In the genomic region with DNA sequence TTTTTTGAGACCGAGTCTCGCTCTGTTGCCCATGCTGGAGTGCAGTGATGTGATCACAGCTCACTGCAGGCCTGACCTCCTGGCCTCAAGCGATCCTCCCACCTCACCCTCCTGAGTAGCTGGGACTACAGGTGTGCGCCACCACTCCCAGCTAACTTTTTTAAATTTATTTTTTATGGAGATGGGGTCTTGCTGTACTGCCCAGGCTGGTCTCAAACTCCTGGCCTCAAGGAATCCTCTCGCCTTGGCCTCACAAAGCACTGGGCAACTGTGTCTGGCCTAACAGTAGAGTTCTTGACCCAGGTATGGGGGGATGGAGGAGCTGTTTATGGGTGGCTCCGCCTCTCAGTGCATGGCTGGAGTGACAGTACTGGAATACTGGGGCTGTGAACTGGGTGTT, we compare ENCODE assay signal across 31 cellular contexts.
"Had no signal": no experiment of that assay in that cellular context is flagged by ENCODE, and none has a peak within 500 bp of the region (broad histone marks: within the 10 kb centered on the region; RNA-seq: fewer than 3 reads in every experiment).

No MANE protein-coding gene starts in this region.

- H3K27ac Mint-ChIP-seq: activated CD4-positive, alpha-beta memory T cell treated with anti-CD3 and anti-CD28 coated beads, Interleukin-2, amount 10 ng/mL, durations not matched to agents 7 days and 5 days; activated CD8-positive, alpha-beta memory T cell treated with anti-CD3 and anti-CD28 coated beads, Interleukin-2, amount 10 ng/mL, durations not matched to agents 7 days and 5 days; activated naive CD4-positive, alpha-beta T cell treated with anti-CD3 and anti-CD28 coated beads, Interleukin-2, amount 10 ng/mL, durations not matched to agents 7 days and 5 days; activated naive CD8-positive, alpha-beta T cell; activated naive CD8-positive, alpha-beta T cell treated with anti-CD3 and anti-CD28 coated beads, Interleukin-2, amount 50 U/mL, for 24 hours had no signal

- H3K4me3 ChIP-seq: PC-9 had no signal

- DNase-seq: activated CD4-positive, alpha-beta memory T cell treated with anti-CD3 and anti-CD28 coated beads, Interleukin-2, amount 10 ng/mL, durations not matched to agents 7 days and 5 days; activated CD4-positive, alpha-beta T cell treated with anti-CD3 and anti-CD28 coated beads for 1 hour; activated CD4-positive, alpha-beta T cell treated with anti-CD3 and anti-CD28 coated beads for 48 hours; activated CD4-positive, CD25-positive, alpha-beta regulatory T cell; activated CD8-positive, alpha-beta memory T cell treated with anti-CD3 and anti-CD28 coated beads for 24 hours; activated CD8-positive, alpha-beta memory T cell treated with anti-CD3 and anti-CD28 coated beads, Interleukin-2, amount 10 ng/mL, durations not matched to agents 7 days and 5 days; activated CD8-positive, alpha-beta memory T cell treated with anti-CD3 and anti-CD28 coated beads, Interleukin-2, amount 50 U/mL, for 48 hours; activated effector memory CD4-positive, alpha-beta T cell treated with Interleukin-2 at 50 U/mL for 16 hours; activated naive CD4-positive, alpha-beta T cell treated with anti-CD3 and anti-CD28 coated beads, Interleukin-2, amount 10 ng/mL, durations not matched to agents 7 days and 5 days; activated naive CD8-positive, alpha-beta T cell treated with anti-CD3 and anti-CD28 coated beads, Interleukin-2, amount 50 U/mL, for 24 hours; activated T-cell treated with anti-CD3 and anti-CD28 coated beads, Interleukin-2, amount 50 U/mL, for 48 hours; MM.1S; MV-4-11; NCI-H1092; NCI-H1436 treated with DMSO at 0.1 percent for 48 hours; NCI-H1694 treated with DMSO at 0.1 percent for 48 hours; NCI-H2029; NCI-H345; NCI-H524 treated with DMSO at 0.1 percent for 48 hours; PC-9; SIG-M5; T-helper 1 cell; T-helper 2 cell; T-helper 9 cell; WERI-Rb-1 had no signal

- H3K9ac ChIP-seq: KMS-11 had no signal

- H3K27ac ChIP-seq: KMS-11, PC-9, RWPE1, WERI-Rb-1 had no signal

- ATAC-seq: activated CD8-positive, alpha-beta memory T cell treated with anti-CD3 and anti-CD28 coated beads, Interleukin-2, amount 10 ng/mL, durations not matched to agents 7 days and 5 days; activated naive CD8-positive, alpha-beta T cell treated with anti-CD3 and anti-CD28 coated beads, Interleukin-2, amount 50 U/mL, for 24 hours; SK-N-SH treated with all-trans-retinoic acid at 6 μM for 48 hours had no signal

- H3K27me3 Mint-ChIP-seq: activated CD4-positive, alpha-beta memory T cell treated with anti-CD3 and anti-CD28 coated beads, Interleukin-2, amount 10 ng/mL, durations not matched to agents 7 days and 5 days; activated CD8-positive, alpha-beta memory T cell treated with anti-CD3 and anti-CD28 coated beads, Interleukin-2, amount 10 ng/mL, durations not matched to agents 7 days and 5 days; activated naive CD4-positive, alpha-beta T cell treated with anti-CD3 and anti-CD28 coated beads, Interleukin-2, amount 10 ng/mL, durations not matched to agents 7 days and 5 days; activated naive CD8-positive, alpha-beta T cell; activated naive CD8-positive, alpha-beta T cell treated with anti-CD3 and anti-CD28 coated beads, Interleukin-2, amount 50 U/mL, for 24 hours; brain; central memory CD8-positive, alpha-beta T cell had no signal

- H3K9me3 Mint-ChIP-seq: activated CD4-positive, alpha-beta memory T cell treated with anti-CD3 and anti-CD28 coated beads, Interleukin-2, amount 10 ng/mL, durations not matched to agents 7 days and 5 days; activated naive CD4-positive, alpha-beta T cell treated with anti-CD3 and anti-CD28 coated beads, Interleukin-2, amount 10 ng/mL, durations not matched to agents 7 days and 5 days; activated naive CD8-positive, alpha-beta T cell treated with anti-CD3 and anti-CD28 coated beads, Interleukin-2, amount 50 U/mL, for 24 hours; brain; central memory CD8-positive, alpha-beta T cell had no signal

- H2AFZ ChIP-seq: PC-9 had no signal

- H3K4me1 Mint-ChIP-seq: activated CD4-positive, alpha-beta memory T cell treated with anti-CD3 and anti-CD28 coated beads, Interleukin-2, amount 10 ng/mL, durations not matched to agents 7 days and 5 days; activated naive CD4-positive, alpha-beta T cell treated with anti-CD3 and anti-CD28 coated beads, Interleukin-2, amount 10 ng/mL, durations not matched to agents 7 days and 5 days; activated naive CD8-positive, alpha-beta T cell treated with anti-CD3 and anti-CD28 coated beads, Interleukin-2, amount 50 U/mL, for 24 hours; brain; central memory CD8-positive, alpha-beta T cell had no signal

- H3K4me3 Mint-ChIP-seq: activated CD4-positive, alpha-beta memory T cell treated with anti-CD3 and anti-CD28 coated beads, Interleukin-2, amount 10 ng/mL, durations not matched to agents 7 days and 5 days; activated CD8-positive, alpha-beta memory T cell treated with anti-CD3 and anti-CD28 coated beads, Interleukin-2, amount 10 ng/mL, durations not matched to agents 7 days and 5 days; activated naive CD4-positive, alpha-beta T cell treated with anti-CD3 and anti-CD28 coated beads, Interleukin-2, amount 10 ng/mL, durations not matched to agents 7 days and 5 days; activated naive CD8-positive, alpha-beta T cell; activated naive CD8-positive, alpha-beta T cell treated with anti-CD3 and anti-CD28 coated beads, Interleukin-2, amount 50 U/mL, for 24 hours; brain; central memory CD8-positive, alpha-beta T cell had no signal

- H3K4me2 ChIP-seq: KMS-11, PC-9 had no signal
